8 cellular contexts compared by ENCODE assay signal in the genomic region with DNA sequence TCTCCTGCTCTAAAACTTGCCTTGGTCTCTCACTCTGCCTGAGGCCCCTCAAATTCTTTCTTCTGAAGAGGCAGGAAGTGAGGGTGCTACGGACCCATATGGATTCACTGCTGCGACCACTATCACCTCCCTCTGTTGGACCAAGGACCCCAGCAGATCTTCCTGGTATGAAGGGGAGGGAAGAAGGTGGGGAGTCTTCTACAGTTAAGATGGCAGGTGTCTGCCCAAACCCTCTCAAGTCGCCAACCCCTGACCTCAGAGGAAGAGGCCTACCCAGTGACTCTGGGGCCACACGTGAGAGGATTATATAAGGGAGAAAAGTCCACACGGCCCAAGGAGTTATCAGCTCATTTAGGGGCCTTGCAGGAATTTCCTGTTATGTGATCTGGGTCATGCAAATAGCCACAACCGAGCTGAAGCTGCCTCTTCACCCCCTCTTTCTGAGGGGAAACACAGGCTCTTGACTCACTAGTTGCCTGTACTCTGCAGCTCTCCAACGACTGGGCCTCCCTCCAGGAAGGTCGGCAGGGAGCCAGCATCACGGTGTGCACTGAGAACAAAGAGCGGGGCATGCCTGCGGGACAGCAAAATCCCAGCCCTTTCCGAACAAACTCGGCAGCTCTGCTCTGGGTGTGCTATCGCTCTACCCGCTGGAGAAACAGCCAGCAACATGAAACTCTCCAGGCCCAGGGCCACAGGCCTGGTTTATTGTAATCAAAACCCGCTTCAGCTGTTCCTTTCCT.
DNase-seq lines count a peak whose midpoint lies in the region; ATAC-seq and TF ChIP-seq lines count a peak whose summit lies in the region.

No MANE protein-coding gene starts in this region.

- peak overlapping the region in 20 of 21 experiments; percentile 4 to 83 (median 65) for H3K27ac ChIP-seq in skin epidermis

- H3K4me3 Mint-ChIP-seq in activated CD4-positive, alpha-beta T cell treated with anti-CD3 and anti-CD28 coated beads for 36 hours, result no peak overlapping the region
- H3K4me3 Mint-ChIP-seq in T-helper 2 cell treated with Interferon-gamma antibody and Interleukin-4, amounts not matched to agents 5 μg/mL and 100 μg/mL, for 36 hours, result no peak overlapping the region

- intact Hi-C loops in activated CD4-positive, alpha-beta T cell treated with anti-CD3 and anti-CD28 coated beads for 36 hours (cut with DNase I, micrococcal nuclease), result no loop called here

- H3K27ac Mint-ChIP-seq in activated CD4-positive, alpha-beta T cell treated with anti-CD3 and anti-CD28 coated beads for 36 hours, result peak overlapping the region; percentile 32
- H3K27ac Mint-ChIP-seq in T-helper 2 cell treated with Interferon-gamma antibody and Interleukin-4, amounts not matched to agents 5 μg/mL and 100 μg/mL, for 36 hours, result no peak overlapping the region

- POLR2A ChIA-PET in activated CD4-positive, alpha-beta T cell treated with anti-CD3 and anti-CD28 coated beads for 36 hours (lab: Charles Lee), result no interaction called here

- H3K4me3 ChIP-seq in cardiac fibroblast (replicated peaks in 1 of 2; ENCODE audit: low read depth in 2 of 2, low read length in 2 of 2) (no peak overlapping the region), kidney epithelial cell (ENCODE audit: low read depth, low read length) (no peak overlapping the region), skin epidermis (no peak overlapping the region)

- TF ChIP-seq CTCF in cardiac fibroblast (IDR thresholded peaks at IDR 0.05; ENCODE audit: low read depth, low read length), result no peak
- no peak for TF ChIP-seq CTCF in kidney epithelial cell (IDR thresholded peaks at IDR 0.05; ENCODE audit: insufficient read depth, low read length, poor library complexity, severe bottlenecking)

- CTCF ChIA-PET in activated CD4-positive, alpha-beta T cell treated with anti-CD3 and anti-CD28 coated beads for 36 hours (lab: Charles Lee), result no interaction called here

- DNase-seq in activated CD4-positive, alpha-beta T cell treated with anti-CD3 and anti-CD28 coated beads for 36 hours, result no peak
- no peak for DNase-seq in activated CD4-positive, alpha-beta T cell treated with anti-CD3 and anti-CD28 coated beads for 1 hour
- peak; percentile 99 for DNase-seq in NCI-H2107 treated with DMSO at 0.1 percent for 48 hours (lab: John Stamatoyannopoulos, UW; ENCODE audit: unreplicated experiment)
- peak; percentile 97 for DNase-seq in cardiac fibroblast (ENCODE audit: low read depth in 2 of 2)
- peak; percentile 51 for DNase-seq in kidney epithelial cell (ENCODE audit: low read depth)
- DNase-seq in LoVo (ENCODE audit: low spot score), result no peak
- no peak for DNase-seq in T-helper 2 cell treated with Interferon-gamma antibody and Interleukin-4, amounts not matched to agents 5 μg/mL and 100 μg/mL, for 36 hours (ENCODE audit: low spot score)

- no peaks in the 10 kb centered on the region for H3K36me3 ChIP-seq in kidney epithelial cell (ENCODE audit: control insufficient read depth, insufficient read depth, low read length)

- peaks cover 9% of the 10 kb centered on the region for H3K36me3 Mint-ChIP-seq in activated CD4-positive, alpha-beta T cell treated with anti-CD3 and anti-CD28 coated beads for 36 hours (ENCODE audit: low read depth)
- no peaks in the 10 kb centered on the region for H3K36me3 Mint-ChIP-seq in T-helper 2 cell treated with Interferon-gamma antibody and Interleukin-4, amounts not matched to agents 5 μg/mL and 100 μg/mL, for 36 hours (ENCODE audit: low read depth)

- no peaks in the 10 kb centered on the region for H3K27me3 ChIP-seq in kidney epithelial cell (ENCODE audit: control insufficient read depth, insufficient read depth, low read length)

- peaks cover 24% of the 10 kb centered on the region for H3K4me1 Mint-ChIP-seq in activated CD4-positive, alpha-beta T cell treated with anti-CD3 and anti-CD28 coated beads for 36 hours
- H3K4me1 Mint-ChIP-seq in T-helper 2 cell treated with Interferon-gamma antibody and Interleukin-4, amounts not matched to agents 5 μg/mL and 100 μg/mL, for 36 hours (ENCODE audit: low read depth), result peaks cover 24% of the 10 kb centered on the region

- H3K9me3 Mint-ChIP-seq in activated CD4-positive, alpha-beta T cell treated with anti-CD3 and anti-CD28 coated beads for 36 hours (ENCODE audit: low read depth), result no peaks in the 10 kb centered on the region
- no peaks in the 10 kb centered on the region for H3K9me3 Mint-ChIP-seq in T-helper 2 cell treated with Interferon-gamma antibody and Interleukin-4, amounts not matched to agents 5 μg/mL and 100 μg/mL, for 36 hours

- no peaks in the 10 kb centered on the region for H3K27me3 Mint-ChIP-seq in activated CD4-positive, alpha-beta T cell treated with anti-CD3 and anti-CD28 coated beads for 36 hours
- peaks cover 3% of the 10 kb centered on the region for H3K27me3 Mint-ChIP-seq in T-helper 2 cell treated with Interferon-gamma antibody and Interleukin-4, amounts not matched to agents 5 μg/mL and 100 μg/mL, for 36 hours (ENCODE audit: low read depth)

- ATAC-seq in activated CD4-positive, alpha-beta T cell treated with anti-CD3 and anti-CD28 coated beads for 36 hours, result peak; percentile 27

Comparison
In these comparisons a context has a peak if more than half of its experiments do, and no peak if none do; other contexts are left out.
1. DNase-seq: peak in NCI-H2107 treated with DMSO at 0.1 percent for 48 hours (single experiment), cardiac fibroblast (2 of 2) and kidney epithelial cell (single experiment); none in activated CD4-positive, alpha-beta T cell treated with anti-CD3 and anti-CD28 coated beads for 36 hours (single experiment), activated CD4-positive, alpha-beta T cell treated with anti-CD3 and anti-CD28 coated beads for 1 hour (single experiment), LoVo (single experiment) and T-helper 2 cell treated with Interferon-gamma antibody and Interleukin-4, amounts not matched to agents 5 μg/mL and 100 μg/mL, for 36 hours (single experiment).